16 cellular contexts compared by ENCODE assay signal in the genomic region with DNA sequence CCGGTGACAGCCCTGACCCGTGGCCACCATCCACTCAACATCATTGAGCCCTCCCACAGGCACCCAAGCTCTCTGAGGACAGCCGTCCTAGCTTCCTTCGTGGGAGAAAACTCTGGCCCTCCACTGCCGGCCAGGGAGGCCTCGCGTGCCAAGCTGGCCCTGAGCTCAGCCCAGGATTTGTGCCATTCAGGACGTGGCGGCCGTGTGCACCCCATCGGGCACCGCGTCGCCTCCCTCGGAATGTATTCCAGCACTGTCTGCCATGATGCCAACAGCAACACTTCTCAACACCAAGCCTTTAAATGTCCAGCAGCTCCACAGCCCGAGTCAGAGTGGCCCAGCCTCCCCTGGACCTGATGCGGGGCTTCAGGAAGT. TPM values are rescaled to one million over a fixed set of nuclear protein-coding genes. Genes with fewer than 3 reads are reported as not detected.
DNase-seq lines count a peak whose midpoint lies in the region; ATAC-seq, FAIRE-seq and TF ChIP-seq lines count a peak whose summit lies in the region.
"Had no signal": no experiment of that assay in that cellular context is flagged by ENCODE, and none has a peak within 500 bp of the region (broad histone marks: within the 10 kb centered on the region; RNA-seq: fewer than 3 reads in every experiment).

No MANE protein-coding gene starts in this region.

- intact Hi-C loops in pancreas (cut with DNase I) = no loop called here
- intact Hi-C loops in uterus (cut with DNase I; ENCODE audit: low total_unique reads) = no loop called here

- peak; percentile 49 for DNase-seq in activated CD8-positive, alpha-beta memory T cell treated with anti-CD3 and anti-CD28 coated beads for 24 hours
- DNase-seq in activated CD8-positive, alpha-beta memory T cell treated with anti-CD3 and anti-CD28 coated beads, Interleukin-2, amount 10 ng/mL, durations not matched to agents 7 days and 5 days = no peak
- DNase-seq in foreskin keratinocyte (no peak), pancreas (peak in 1 of 6 donors; percentile 52), uterus (no peak), pons (ENCODE audit: low spot score) (no peak)
- DNase-seq: activated CD4-positive, alpha-beta T cell treated with anti-CD3 and anti-CD28 coated beads, Interleukin-2, amount 10 ng/mL, durations not matched to agents 24 days and 14 days; activated gamma-delta T cell treated with Interleukin-2 at 50 U/mL for 16 hours; colonic mucosa; DMS79 had no signal

- no peaks in the 10 kb centered on the region for H3K9me3 Mint-ChIP-seq in activated CD8-positive, alpha-beta memory T cell treated with anti-CD3 and anti-CD28 coated beads, Interleukin-2, amount 10 ng/mL, durations not matched to agents 7 days and 5 days (ENCODE audit: low read depth)
- H3K9me3 Mint-ChIP-seq: activated CD4-positive, alpha-beta T cell treated with anti-CD3 and anti-CD28 coated beads, Interleukin-2, amount 10 ng/mL, durations not matched to agents 24 days and 14 days; mesothelial cell of epicardium had no signal

- no peak overlapping the region for H3K4me3 Mint-ChIP-seq in activated CD8-positive, alpha-beta memory T cell treated with anti-CD3 and anti-CD28 coated beads, Interleukin-2, amount 10 ng/mL, durations not matched to agents 7 days and 5 days
- H3K4me3 Mint-ChIP-seq: activated CD4-positive, alpha-beta T cell treated with anti-CD3 and anti-CD28 coated beads, Interleukin-2, amount 10 ng/mL, durations not matched to agents 24 days and 14 days; mesothelial cell of epicardium had no signal

- no peak overlapping the region for H3K4me3 ChIP-seq in pancreas
- H3K4me3 ChIP-seq in uterus = peak overlapping the region in 1 of 2 donors; percentile 17
- H3K4me3 ChIP-seq: colonic mucosa, SK-N-MC had no signal

- TF ChIP-seq CTCF in foreskin keratinocyte (conservative IDR thresholded peaks at IDR 0.05) (no peak), pancreas (IDR thresholded peaks at IDR 0.05) (no peak), uterus (IDR thresholded peaks at IDR 0.05) (no peak)

- peaks cover 8% of the 10 kb centered on the region for H3K27me3 Mint-ChIP-seq in activated CD8-positive, alpha-beta memory T cell treated with anti-CD3 and anti-CD28 coated beads, Interleukin-2, amount 10 ng/mL, durations not matched to agents 7 days and 5 days

- H3K36me3 ChIP-seq in pancreas (no peaks in the 10 kb centered on the region), uterus (no peaks in the 10 kb centered on the region)
- H3K36me3 ChIP-seq: colonic mucosa had no signal

- FAIRE-seq in pancreas (lab: Jason Lieb, UNC) = no peak
- FAIRE-seq: A204.1 had no signal

- TF ChIP-seq POLR2A in uterus (IDR thresholded peaks at IDR 0.05) = no peak

- H3K4me1 ChIP-seq in foreskin keratinocyte (peaks cover 6% of the 10 kb centered on the region), pancreas (peaks cover 6 to 9% (median 8%) of the 10 kb centered on the region in 3 donors), uterus (peaks cover 9 to 10% of the 10 kb centered on the region in 2 donors)
- H3K4me1 ChIP-seq: colonic mucosa had no signal

- no peak overlapping the region for H3K27ac Mint-ChIP-seq in activated CD8-positive, alpha-beta memory T cell treated with anti-CD3 and anti-CD28 coated beads, Interleukin-2, amount 10 ng/mL, durations not matched to agents 7 days and 5 days
- H3K27ac Mint-ChIP-seq: activated CD4-positive, alpha-beta T cell treated with anti-CD3 and anti-CD28 coated beads, Interleukin-2, amount 10 ng/mL, durations not matched to agents 24 days and 14 days; mesothelial cell of epicardium had no signal

- CTCF ChIA-PET in activated CD8-positive, alpha-beta memory T cell treated with anti-CD3 and anti-CD28 coated beads, Interleukin-2, amount 10 ng/mL, durations not matched to agents 7 days and 5 days (lab: Charles Lee) = interaction anchor here (0.9 kb wide), 1 partner anchor 10 kb away, joined by 3 read pairs; no protein-coding TSS in a partner anchor

- H3K36me3 Mint-ChIP-seq in activated CD8-positive, alpha-beta memory T cell treated with anti-CD3 and anti-CD28 coated beads, Interleukin-2, amount 10 ng/mL, durations not matched to agents 7 days and 5 days = no peaks in the 10 kb centered on the region

- H3K27me3 ChIP-seq in foreskin keratinocyte (no peaks in the 10 kb centered on the region), pancreas (no peaks in the 10 kb centered on the region), uterus (no peaks in the 10 kb centered on the region)
- H3K27me3 ChIP-seq: colonic mucosa had no signal

- H3K9me3 ChIP-seq in pancreas (no peaks in the 10 kb centered on the region), uterus (no peaks in the 10 kb centered on the region)
- H3K9me3 ChIP-seq: colonic mucosa had no signal

- WGBS in pancreas, 2 donors = 80% methylated on average over 17 of the region's 17 CpGs

- no peak for ATAC-seq in activated CD8-positive, alpha-beta memory T cell treated with anti-CD3 and anti-CD28 coated beads, Interleukin-2, amount 10 ng/mL, durations not matched to agents 7 days and 5 days
- no peak for ATAC-seq in foreskin keratinocyte
- ATAC-seq in pancreas = peak in 1 of 4 donors; percentile 22
- no peak for ATAC-seq in GM21619 (IDR thresholded peaks at IDR 0.05; ENCODE audit: unreplicated experiment)
- ATAC-seq in HG03175 (IDR thresholded peaks at IDR 0.05; ENCODE audit: unreplicated experiment) = no peak

- H3K27ac ChIP-seq in foreskin keratinocyte = peak overlapping the region; percentile 64
- H3K27ac ChIP-seq in pancreas = peak overlapping the region; percentile 68 to 78 (median 70)
- H3K27ac ChIP-seq in uterus = peak overlapping the region; percentile 74 to 94
- H3K27ac ChIP-seq: colonic mucosa, HL-60, SK-N-MC had no signal

- H3K4me1 Mint-ChIP-seq in activated CD8-positive, alpha-beta memory T cell treated with anti-CD3 and anti-CD28 coated beads, Interleukin-2, amount 10 ng/mL, durations not matched to agents 7 days and 5 days = no peaks in the 10 kb centered on the region
- H3K4me1 Mint-ChIP-seq: activated CD4-positive, alpha-beta T cell treated with anti-CD3 and anti-CD28 coated beads, Interleukin-2, amount 10 ng/mL, durations not matched to agents 24 days and 14 days had no signal

RNA-seq across cellular contexts. Expression of gene ZNF516, which starts 35.7 kb away (rescaled TPM):
- total RNA-seq in activated CD8-positive, alpha-beta memory T cell treated with anti-CD3 and anti-CD28 coated beads, Interleukin-2, amount 10 ng/mL, durations not matched to agents 7 days and 5 days = 1 to 10 TPM; 1.5 to 2.0 TPM
- 11.7 and 14.6 TPM in 2 replicates for total RNA-seq in foreskin keratinocyte
- 5.9 and 8.2 TPM in 2 replicates for polyA plus RNA-seq in foreskin keratinocyte
- total RNA-seq in pancreas = 10 to 100 TPM; 10.3 to 21.3 (median 14.1) TPM
- polyA plus RNA-seq in pancreas = 1 to 10 TPM; 5.4 to 9.3 TPM
- 100 to 1,000 TPM in 1 of 4 donors, 10 to 100 TPM in 3; 29.4 to 177 (median 65.7) TPM for total RNA-seq in uterus
